ENCODE assay signal across 8 cellular contexts in genomic region chr1:17922833-17923232, GRCh38.
DNase-seq lines count a peak whose midpoint lies in the region; ATAC-seq, FAIRE-seq and TF ChIP-seq lines count a peak whose summit lies in the region.

No MANE protein-coding gene starts in this region.

- no peak overlapping the region for H3K4me3 ChIP-seq in brain microvascular endothelial cell (ENCODE audit: low read depth, low read length)

- TF ChIP-seq CTCF in brain microvascular endothelial cell (IDR thresholded peaks at IDR 0.05; ENCODE audit: low read depth, low read length, missing control alignments), result peak; percentile 49

- FAIRE-seq in GM18507 (lab: Jason Lieb, UNC), result peak; percentile 35

- peak; percentile 24 for DNase-seq in CD1c-positive myeloid dendritic cell (ENCODE audit: extremely low spot score)
- DNase-seq in GM18507 (ENCODE audit: extremely low spot score, insufficient read length, low read depth), result no peak
- peak; percentile 58 for DNase-seq in NCI-H345 (lab: John Stamatoyannopoulos, UW)
- DNase-seq in brain microvascular endothelial cell, result peak; percentile 25
- peak; percentile 40 for DNase-seq in mucosa of gallbladder (ENCODE audit: low spot score)
- DNase-seq in NCI-H774 (lab: John Stamatoyannopoulos, UW), result no peak

- no peak overlapping the region for H3K27ac ChIP-seq in brain microvascular endothelial cell

- in situ Hi-C loops in brain microvascular endothelial cell (cut with HindIII; ENCODE audit: low pct_ligation_motif_present, low sequenced_read_pairs), result no loop called here

- no peaks in the 10 kb centered on the region for H3K36me3 ChIP-seq in brain microvascular endothelial cell (replicated peaks)

- H3K27me3 ChIP-seq in brain microvascular endothelial cell (replicated peaks), result no peaks in the 10 kb centered on the region

- no peak for ATAC-seq in HG03045 (IDR thresholded peaks at IDR 0.05; ENCODE audit: unreplicated experiment)
- no peak for ATAC-seq in GM19452 (IDR thresholded peaks at IDR 0.05; ENCODE audit: unreplicated experiment)

Comparison
In these comparisons a context has a peak if more than half of its experiments do, and no peak if none do; other contexts are left out.
1. DNase-seq: peak in CD1c-positive myeloid dendritic cell (single experiment), NCI-H345 (single experiment), brain microvascular endothelial cell (single experiment) and mucosa of gallbladder (single experiment); none in GM18507 (single experiment) and NCI-H774 (single experiment).